Comparison of ENCODE assay signal across 11 cellular contexts in the genomic region with DNA sequence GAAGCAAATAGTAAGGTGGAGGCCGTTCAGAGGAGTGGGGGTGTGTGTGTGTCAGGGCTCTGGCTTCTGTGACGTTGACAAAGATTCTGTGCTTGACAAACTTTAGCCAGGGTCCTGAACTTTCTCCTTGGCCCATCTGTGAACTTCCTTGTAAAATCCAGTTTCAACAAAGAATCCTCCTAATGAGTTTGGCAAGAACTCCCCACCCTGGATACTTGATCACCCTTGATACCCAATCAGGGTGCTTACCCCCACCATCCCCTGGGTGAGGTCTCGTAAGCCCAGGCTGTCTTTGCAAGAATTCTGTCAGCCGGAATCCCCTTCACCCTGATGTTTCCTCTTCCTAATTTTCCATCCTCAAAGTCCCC. TPM values are rescaled to one million over a fixed set of nuclear protein-coding genes. Genes with fewer than 3 reads are reported as not detected.
DNase-seq lines count a peak whose midpoint lies in the region; ATAC-seq and TF ChIP-seq lines count a peak whose summit lies in the region.
"Had no signal": no experiment of that assay in that cellular context is flagged by ENCODE, and none has a peak within 500 bp of the region (broad histone marks: within the 10 kb centered on the region; RNA-seq: fewer than 3 reads in every experiment).

No MANE protein-coding gene starts in this region.

- H4K20me1 ChIP-seq in mammary epithelial cell (ENCODE audit: insufficient read depth, low read length): no peaks in the 10 kb centered on the region

- peak overlapping the region; percentile 94 to 96 for H3K27ac ChIP-seq in breast epithelium
- H3K27ac ChIP-seq in mammary epithelial cell (ENCODE audit: insufficient read depth, low read depth, low read length): no peak overlapping the region
- H3K27ac ChIP-seq in muscle layer of duodenum (ENCODE audit: low read length): peak overlapping the region; percentile 51
- peak overlapping the region in 3 of 4 donors; percentile 92 to 98 (median 97) for H3K27ac ChIP-seq in tibial nerve

- H3K27me3 ChIP-seq in breast epithelium (no peaks in the 10 kb centered on the region), mammary epithelial cell (ENCODE audit: insufficient read depth, low read length) (no peaks in the 10 kb centered on the region), muscle layer of duodenum (ENCODE audit: low read depth, low read length) (no peaks in the 10 kb centered on the region), tibial nerve (no peaks in the 10 kb centered on the region)

- no peak for TF ChIP-seq POLR2A in breast epithelium (IDR thresholded peaks at IDR 0.05)
- no peak for TF ChIP-seq POLR2A in tibial nerve (IDR thresholded peaks at IDR 0.05)
- TF ChIP-seq POLR2A in GM18505 (IDR thresholded peaks at IDR 0.05; ENCODE audit: borderline replicate concordance, extremely low read depth, insufficient read depth, insufficient read length): no peak

- ATAC-seq in GM18505 (IDR thresholded peaks at IDR 0.05; ENCODE audit: unreplicated experiment): no peak
- ATAC-seq: PC-3 had no signal

- H3K4me3 ChIP-seq in breast epithelium (no peak overlapping the region), mammary epithelial cell (replicated peaks in 1 of 3; ENCODE audit: insufficient read depth in 1 of 3, low read depth in 2 of 3, low read length in 3 of 3) (no peak overlapping the region), muscle layer of duodenum (ENCODE audit: low read depth in 1 of 2, low read length in 2 of 2) (no peak overlapping the region), tibial nerve (no peak overlapping the region)
- H3K4me3 ChIP-seq: coronary artery had no signal

- dilution Hi-C loops in mammary epithelial cell (cut with HindIII; ENCODE audit: low sequenced_read_pairs): no loop called here

- H3K4me2 ChIP-seq in mammary epithelial cell (ENCODE audit: insufficient read depth, low read depth, low read length): no peak overlapping the region

- BruUV-seq in mammary epithelial cell (replicated peaks; lab: Mats Ljungman, UMichigan): no TSS peak

- H3K9me3 ChIP-seq in breast epithelium: peaks cover 5 to 13% of the 10 kb centered on the region in 2 donors
- H3K9me3 ChIP-seq in mammary epithelial cell (replicated peaks; ENCODE audit: insufficient read depth, low read length): peaks cover 16% of the 10 kb centered on the region
- H3K9me3 ChIP-seq in muscle layer of duodenum (ENCODE audit: control insufficient read depth in 1 of 2, low read length in 2 of 2): peaks cover 0 to 11% of the 10 kb centered on the region in 2 donors
- peaks cover 0 to 11% (median 0%) of the 10 kb centered on the region in 4 donors for H3K9me3 ChIP-seq in tibial nerve

- no peak overlapping the region for H2AFZ ChIP-seq in mammary epithelial cell (ENCODE audit: low read depth, low read length)

- no peak for TF ChIP-seq CTCF in breast epithelium (IDR thresholded peaks at IDR 0.05)
- no peak for TF ChIP-seq CTCF in mammary epithelial cell (conservative IDR thresholded peaks at IDR 0.05 in 1 of 2, IDR thresholded peaks at IDR 0.05 in 1 of 2; ENCODE audit: extremely low read depth in 1 of 2, insufficient read depth in 1 of 2, low read depth in 1 of 2, low read length in 2 of 2)
- TF ChIP-seq CTCF in tibial nerve (IDR thresholded peaks at IDR 0.05): no peak

- no peaks in the 10 kb centered on the region for H3K9me3 Mint-ChIP-seq in activated naive CD8-positive, alpha-beta T cell (ENCODE audit: low read depth)

- H3K4me1 ChIP-seq in breast epithelium (peaks cover 0 to 20% of the 10 kb centered on the region in 2 donors), mammary epithelial cell (ENCODE audit: insufficient read depth, low read length) (peaks cover 27% of the 10 kb centered on the region), muscle layer of duodenum (ENCODE audit: control insufficient read depth in 1 of 2, insufficient read depth in 2 of 2, low read length in 2 of 2) (peaks cover 28 to 38% of the 10 kb centered on the region in 2 donors), tibial nerve (peaks cover 0 to 55% (median 38%) of the 10 kb centered on the region in 4 donors)

- no peak for TF ChIP-seq EP300 in tibial nerve (IDR thresholded peaks at IDR 0.05)

- no peaks in the 10 kb centered on the region for H3K36me3 ChIP-seq in breast epithelium
- H3K36me3 ChIP-seq in mammary epithelial cell (ENCODE audit: insufficient read depth, low read length): no peaks in the 10 kb centered on the region
- H3K36me3 ChIP-seq in muscle layer of duodenum (ENCODE audit: control insufficient read depth in 1 of 2, insufficient read depth in 2 of 2, low read length in 2 of 2): no peaks in the 10 kb centered on the region
- H3K36me3 ChIP-seq in tibial nerve: no peaks in the 10 kb centered on the region

- peaks cover 68% of the 10 kb centered on the region for H3K4me1 Mint-ChIP-seq in activated naive CD8-positive, alpha-beta T cell (ENCODE audit: low read depth)

- peaks cover 13% of the 10 kb centered on the region for H3K36me3 Mint-ChIP-seq in activated naive CD8-positive, alpha-beta T cell

- DNase-seq in breast epithelium (ENCODE audit: low spot score in 2 of 2): peak in 1 of 2 donors; percentile 22
- no peak for DNase-seq in mammary epithelial cell
- DNase-seq in tibial nerve (ENCODE audit: low spot score in 2 of 2): no peak
- no peak for DNase-seq in NCI-H82 treated with DMSO at 0.1 percent for 48 hours (lab: John Stamatoyannopoulos, UW; ENCODE audit: unreplicated experiment)
- DNase-seq in T1000 (lab: John Stamatoyannopoulos, UW): no peak
- DNase-seq: NCI-H1048, PC-3 had no signal

- H3K27me3 Mint-ChIP-seq in activated naive CD8-positive, alpha-beta T cell: no peaks in the 10 kb centered on the region

- intact Hi-C loops in breast epithelium (cut with DNase I; ENCODE audit: low total_unique reads) (no loop called here), mammary epithelial cell (cut with micrococcal nuclease) (no loop called here)

- peak overlapping the region; percentile 2 for H3K4me3 Mint-ChIP-seq in activated naive CD8-positive, alpha-beta T cell

- H3K27ac Mint-ChIP-seq in activated naive CD8-positive, alpha-beta T cell: peak overlapping the region; percentile 81

- 90% methylated on average over 3 of the region's 4 CpGs for WGBS in mammary epithelial cell (ENCODE audit: low coverage, missing lambda C conversion rate)
- 11 to 14% methylated on average over 4 of the region's 4 CpGs for WGBS in tibial nerve, 2 donors

- H3K9ac ChIP-seq in mammary epithelial cell (ENCODE audit: insufficient read depth, low read length): no peak overlapping the region

- in situ Hi-C loops in mammary epithelial cell (cut with MboI; ENCODE audit: low sequenced_read_pairs in 2 of 2): no loop called here

- peaks cover 20% of the 10 kb centered on the region for H3K79me2 ChIP-seq in mammary epithelial cell (ENCODE audit: insufficient read depth, low read length)

- CTCF ChIA-PET in mammary epithelial cell (lab: Charles Lee; ENCODE audit: low non-redundant PET): no interaction called here

RNA-seq across cellular contexts. Expression of a gene that starts 3.0 kb away (rescaled TPM):
- total RNA-seq in breast epithelium (10 to 100 TPM; 59.0 to 79.3 (median 62.1) TPM), mammary epithelial cell (10 to 100 TPM; 56.1 to 68.8 TPM), tibial nerve (10 to 100 TPM; 53.4 to 93.6 (median 60.7) TPM)
- polyA plus RNA-seq in mammary epithelial cell: 77.6 TPM
- polyA minus RNA-seq in mammary epithelial cell: 10.8 TPM

RNA-seq across cellular contexts. Expression of a gene that starts 34.6 kb away (rescaled TPM):
- total RNA-seq in breast epithelium (10 to 100 TPM in 2 of 3 donors, 1 to 10 TPM in 1; 1.3 to 52.4 (median 45.9) TPM), mammary epithelial cell (1 to 10 TPM in 1 of 2 donors, not detected in 1; 1.8 TPM), tibial nerve (1 to 10 TPM in 3 of 4 donors, not detected in 1; 3.0 to 4.2 (median 3.7) TPM)
- 0.11 TPM for polyA plus RNA-seq in mammary epithelial cell
- polyA minus RNA-seq in mammary epithelial cell: not detected

RNA-seq across cellular contexts. Expression of a gene that starts 41.0 kb away (rescaled TPM):
- total RNA-seq in breast epithelium: 100 to 1,000 TPM in 2 of 3 donors, 10 to 100 TPM in 1; 89.8 to 109 (median 109) TPM
- total RNA-seq in mammary epithelial cell: 10 to 100 TPM; 50.2 to 92.2 TPM
- 48.5 TPM for polyA plus RNA-seq in mammary epithelial cell
- 69.2 TPM for polyA minus RNA-seq in mammary epithelial cell
- total RNA-seq in tibial nerve: 10 to 100 TPM; 48.2 to 98.8 (median 72.9) TPM
